Comparison of ENCODE assay signal across 20 cellular contexts in genomic region chr12:128933926-128934325, GRCh38.
DNase-seq lines count a peak whose midpoint lies in the region; ATAC-seq and TF ChIP-seq lines count a peak whose summit lies in the region.
"Had no signal": no experiment of that assay in that cellular context is flagged by ENCODE, and none has a peak within 500 bp of the region (broad histone marks: within the 10 kb centered on the region; RNA-seq: fewer than 3 reads in every experiment).

No MANE protein-coding gene starts in this region.

- H3K4me3 Mint-ChIP-seq in CD4-positive, alpha-beta T cell = no peak overlapping the region
- H3K4me3 Mint-ChIP-seq: CD14-positive monocyte; CD4-positive, CD25-positive, alpha-beta regulatory T cell; CD8-positive, alpha-beta T cell had no signal

- DNase-seq in CD4-positive, alpha-beta T cell = no peak
- DNase-seq in DND-41 = no peak
- no peak for DNase-seq in NCI-H526 treated with DMSO at 0.1 percent for 48 hours (lab: John Stamatoyannopoulos, UW)
- DNase-seq in effector CD4-positive, alpha-beta T cell = no peak
- DNase-seq: 8988T; ACHN; BE2C; C1 segment of cervical spinal cord; Caco-2; Calu3; CD4-positive, CD25-positive, alpha-beta regulatory T cell; CD8-positive, alpha-beta T cell; DMS79 treated with DMSO at 0.1 percent for 48 hours; EL; GDM1 had no signal

- no peak overlapping the region for H3K4me3 ChIP-seq in DND-41 (ENCODE audit: low read depth in 1 of 2, low read length in 2 of 2)
- H3K4me3 ChIP-seq: BLaER1, GM12878 had no signal

- TF ChIP-seq CTCF in CD4-positive, alpha-beta T cell (IDR thresholded peaks at IDR 0.05) = no peak
- TF ChIP-seq CTCF in DND-41 (IDR thresholded peaks at IDR 0.05; ENCODE audit: borderline replicate concordance, extremely low read depth, low read length, poor library complexity, severe bottlenecking) = no peak

- POLR2A ChIA-PET in CD4-positive, alpha-beta T cell (lab: Charles Lee) = no interaction called here

- CTCF ChIA-PET in CD4-positive, alpha-beta T cell (lab: Charles Lee) = no interaction called here

- H3K27me3 Mint-ChIP-seq in CD4-positive, alpha-beta T cell = no peaks in the 10 kb centered on the region
- H3K27me3 Mint-ChIP-seq: CD4-positive, CD25-positive, alpha-beta regulatory T cell had no signal

- no peaks in the 10 kb centered on the region for H4K20me1 ChIP-seq in DND-41 (ENCODE audit: insufficient read depth, low read length)
- H4K20me1 ChIP-seq: BLaER1 had no signal

- H3K27ac ChIP-seq in CD4-positive, alpha-beta T cell (ENCODE audit: low read depth, low read length) = no peak overlapping the region
- H3K27ac ChIP-seq in DND-41 (ENCODE audit: low read length) (no peak overlapping the region), KOPT-K1 (ENCODE audit: low read depth, low read length, poor library complexity, severe bottlenecking) (peak overlapping the region; percentile 54)
- H3K27ac ChIP-seq: BLaER1 had no signal

- H3K9ac ChIP-seq in DND-41 (ENCODE audit: low read depth, low read length) = no peak overlapping the region
- H3K9ac ChIP-seq: BLaER1 had no signal

- intact Hi-C loops in CD4-positive, alpha-beta T cell (cut with DNase I, micrococcal nuclease) = no loop called here

- no peaks in the 10 kb centered on the region for H3K27me3 ChIP-seq in CD4-positive, alpha-beta T cell (ENCODE audit: control insufficient read depth, insufficient read depth, low read length)
- H3K27me3 ChIP-seq in DND-41 (ENCODE audit: insufficient read depth, low read length, poor library complexity) = no peaks in the 10 kb centered on the region
- H3K27me3 ChIP-seq: BE2C, BLaER1 had no signal

- no peak overlapping the region for H2AFZ ChIP-seq in DND-41 (ENCODE audit: low read depth, low read length)

- H3K9me3 Mint-ChIP-seq in CD4-positive, alpha-beta T cell = no peaks in the 10 kb centered on the region
- H3K9me3 Mint-ChIP-seq: CD8-positive, alpha-beta T cell had no signal

- no peaks in the 10 kb centered on the region for H3K4me1 ChIP-seq in DND-41 (ENCODE audit: insufficient read depth, low read length)
- H3K4me1 ChIP-seq: BE2C, Caco-2 had no signal

- H3K4me1 Mint-ChIP-seq in CD4-positive, alpha-beta T cell (ENCODE audit: low read depth) = peaks cover 8% of the 10 kb centered on the region
- H3K4me1 Mint-ChIP-seq: CD4-positive, CD25-positive, alpha-beta regulatory T cell had no signal

- no peak overlapping the region for H3K27ac Mint-ChIP-seq in CD4-positive, alpha-beta T cell
- H3K27ac Mint-ChIP-seq: CD14-positive monocyte; CD8-positive, alpha-beta T cell had no signal

- peak; percentile 54 for ATAC-seq in CD4-positive, alpha-beta T cell (ENCODE audit: poor library complexity)
- ATAC-seq in DND-41 (ENCODE audit: insufficient read depth, low read depth) (0 out of 3 replicates have a peak, but pooled peaks have one; percentile 35), HG02973 (IDR thresholded peaks at IDR 0.05; ENCODE audit: unreplicated experiment) (no peak)
- ATAC-seq: CD8-positive, alpha-beta T cell; GM12878 had no signal

- H3K79me2 ChIP-seq in DND-41 (ENCODE audit: insufficient read depth, low read length) = no peaks in the 10 kb centered on the region

- H3K36me3 ChIP-seq in DND-41 (ENCODE audit: insufficient read depth, low read length) = no peaks in the 10 kb centered on the region
- H3K36me3 ChIP-seq in KOPT-K1 (ENCODE audit: insufficient read depth, low read length) = no peaks in the 10 kb centered on the region
- H3K36me3 ChIP-seq: BE2C had no signal

- no peaks in the 10 kb centered on the region for H3K36me3 Mint-ChIP-seq in CD4-positive, alpha-beta T cell (ENCODE audit: low read depth)
- H3K36me3 Mint-ChIP-seq: CD4-positive, CD25-positive, alpha-beta regulatory T cell; CD8-positive, alpha-beta T cell had no signal

- no peaks in the 10 kb centered on the region for H3K9me3 ChIP-seq in CD4-positive, alpha-beta T cell (ENCODE audit: control insufficient read depth, low read length)
- H3K9me3 ChIP-seq in DND-41 (ENCODE audit: insufficient read depth, low read length, severe bottlenecking) (no peaks in the 10 kb centered on the region), KOPT-K1 (ENCODE audit: insufficient read depth, low read length, poor library complexity, severe bottlenecking) (no peaks in the 10 kb centered on the region)
- H3K9me3 ChIP-seq: BE2C, BLaER1, Caco-2 had no signal

- H3K4me2 ChIP-seq in DND-41 (ENCODE audit: insufficient read depth, low read length) = no peak overlapping the region
- H3K4me2 ChIP-seq: BLaER1 had no signal
